ENCODE assay signal across 1 cellular context in genomic region chr9:76438841-76439588, GRCh38.
TF ChIP-seq lines count a peak whose summit lies in the region.

No MANE protein-coding gene starts in this region.

TF ChIP-seq in GM12878, 131 proteins besides CTCF, POLR2A, EP300 and RAD21:
- TF ChIP-seq SKIL (IDR thresholded peaks at IDR 0.05; ENCODE audit: low read depth, poor library complexity, severe bottlenecking): peak; percentile 71
- TF ChIP-seq HDGF (IDR thresholded peaks at IDR 0.05): peak; percentile 20; the same call in 1 of the 2 replicates
- TF ChIP-seq FOXM1 (IDR thresholded peaks at IDR 0.05; ENCODE audit: low read depth, low read length): peak; percentile 68; the same call in 1 of the 2 replicates
- no peak for TF ChIP-seq TAF1 (IDR thresholded peaks at IDR 0.05; ENCODE audit: borderline replicate concordance, low read depth, low read length)
- TF ChIP-seq NFIC (IDR thresholded peaks at IDR 0.05; ENCODE audit: low read depth, low read length): peak; percentile 78
- TF ChIP-seq DPF2 (IDR thresholded peaks at IDR 0.05): peak; percentile 50; the same call in 1 of the 2 replicates
- TF ChIP-seq CREB1 (IDR thresholded peaks at IDR 0.05; ENCODE audit: low read depth): 0 out of 2 replicates have a peak, but pooled peaks have one; percentile 3
- TF ChIP-seq GABPA (IDR thresholded peaks at IDR 0.05; ENCODE audit: low read depth): no peak
- peak; percentile 67; the same call in 1 of the 2 replicates for TF ChIP-seq TCF7 (IDR thresholded peaks at IDR 0.05; ENCODE audit: borderline replicate concordance)
- TF ChIP-seq HCFC1 (IDR thresholded peaks at IDR 0.05; ENCODE audit: low read length): no peak
- TF ChIP-seq BCL11A (IDR thresholded peaks at IDR 0.05; ENCODE audit: low read depth, low read length): peak; percentile 34; the same call in 1 of the 2 replicates
- peak; percentile 69 for TF ChIP-seq NR2F1 (conservative IDR thresholded peaks at IDR 0.05)
- peak; percentile 69 for TF ChIP-seq ZNF384 (IDR thresholded peaks at IDR 0.05; ENCODE audit: borderline replicate concordance, low read depth, low read length)
- TF ChIP-seq IKZF1 (conservative IDR thresholded peaks at IDR 0.05): peak; percentile 65; the same call in 1 of the 2 replicates
- TF ChIP-seq KAT2A (conservative IDR thresholded peaks at IDR 0.05; ENCODE audit: control insufficient read depth, low read depth, low read length): no peak
- peak; percentile 55 for TF ChIP-seq MEF2B (IDR thresholded peaks at IDR 0.05; ENCODE audit: partially characterized antibody, poor library complexity, severe bottlenecking)
- TF ChIP-seq CHD4 (IDR thresholded peaks at IDR 0.05): no peak
- peak in 1 of 2 experiments; percentile 25; a peak in 1 of 4 replicates for TF ChIP-seq BHLHE40 (IDR thresholded peaks at IDR 0.05; ENCODE audit: borderline replicate concordance in 1 of 2, low read depth in 2 of 2, low read length in 1 of 2)
- TF ChIP-seq RELB (IDR thresholded peaks at IDR 0.05; ENCODE audit: low read depth): peak; percentile 89
- peak; percentile 88 to 90 for TF ChIP-seq IKZF2 (IDR thresholded peaks at IDR 0.05)
- TF ChIP-seq MTA3 (IDR thresholded peaks at IDR 0.05; ENCODE audit: borderline replicate concordance, low read length): 0 out of 2 replicates have a peak, but pooled peaks have one; percentile 64
- TF ChIP-seq CBFB (IDR thresholded peaks at IDR 0.05; ENCODE audit: low read depth): peak; percentile 63; the same call in 1 of the 2 replicates
- no peak for TF ChIP-seq BCLAF1 (IDR thresholded peaks at IDR 0.05)
- peak; percentile 52 for TF ChIP-seq BCL3 (IDR thresholded peaks at IDR 0.05; ENCODE audit: borderline replicate concordance, insufficient read depth, low read depth, low read length, poor library complexity, severe bottlenecking)
- peak; percentile 90 for TF ChIP-seq RUNX3 (IDR thresholded peaks at IDR 0.05; ENCODE audit: low read length)
- no peak for TF ChIP-seq IRF3 (IDR thresholded peaks at IDR 0.05)
- peak; percentile 35; the same call in 1 of the 2 replicates for TF ChIP-seq ZNF217 (IDR thresholded peaks at IDR 0.05)
- TF ChIP-seq IRF4 (IDR thresholded peaks at IDR 0.05; ENCODE audit: low read depth, low read length): 0 out of 2 replicates have a peak, but pooled peaks have one; percentile 19
- TF ChIP-seq ESRRA (IDR thresholded peaks at IDR 0.05; ENCODE audit: low read length): no peak
- no peak for TF ChIP-seq CEBPB (IDR thresholded peaks at IDR 0.05; ENCODE audit: borderline replicate concordance in 1 of 2, low read depth in 2 of 2, low read length in 2 of 2)
- TF ChIP-seq PAX8 (IDR thresholded peaks at IDR 0.05): no peak
- no peak for TF ChIP-seq CEBPZ (IDR thresholded peaks at IDR 0.05; ENCODE audit: low read depth, low read length)
- TF ChIP-seq E2F4 (IDR thresholded peaks at IDR 0.05; ENCODE audit: low read depth, low read length): no peak
- no peak for TF ChIP-seq PRDM15 (CRISPR knock-in tag; IDR thresholded peaks at IDR 0.05)
- peak; percentile 85 for TF ChIP-seq ATF2 (IDR thresholded peaks at IDR 0.05; ENCODE audit: low read length)
- 0 out of 2 replicates have a peak, but pooled peaks have one; percentile 71 for TF ChIP-seq NBN (IDR thresholded peaks at IDR 0.05)
- peak; percentile 58 for TF ChIP-seq JUNB (IDR thresholded peaks at IDR 0.05)
- TF ChIP-seq NFXL1 (IDR thresholded peaks at IDR 0.05; ENCODE audit: borderline replicate concordance): no peak
- no peak for TF ChIP-seq ZZZ3 (IDR thresholded peaks at IDR 0.05; ENCODE audit: control insufficient read depth, insufficient read length, low read depth)
- TF ChIP-seq PML (IDR thresholded peaks at IDR 0.05; ENCODE audit: low read length): 0 out of 2 replicates have a peak, but pooled peaks have one; percentile 50
- 0 out of 2 replicates have a peak, but pooled peaks have one; percentile 13 for TF ChIP-seq CBX5 (IDR thresholded peaks at IDR 0.05; ENCODE audit: low read depth)
- no peak for TF ChIP-seq NR2C1 (IDR thresholded peaks at IDR 0.05)
- no peak for TF ChIP-seq GATAD2B (conservative IDR thresholded peaks at IDR 0.05; ENCODE audit: low read depth)
- peak; percentile 66 for TF ChIP-seq ATF7 (IDR thresholded peaks at IDR 0.05; ENCODE audit: low read depth)
- peak; percentile 46; the same call in 1 of the 2 replicates for TF ChIP-seq MEF2A (IDR thresholded peaks at IDR 0.05; ENCODE audit: insufficient read depth, low read depth, low read length)
- peak; percentile 88 for TF ChIP-seq MTA2 (IDR thresholded peaks at IDR 0.05; ENCODE audit: low read depth)
